In the genomic region with DNA sequence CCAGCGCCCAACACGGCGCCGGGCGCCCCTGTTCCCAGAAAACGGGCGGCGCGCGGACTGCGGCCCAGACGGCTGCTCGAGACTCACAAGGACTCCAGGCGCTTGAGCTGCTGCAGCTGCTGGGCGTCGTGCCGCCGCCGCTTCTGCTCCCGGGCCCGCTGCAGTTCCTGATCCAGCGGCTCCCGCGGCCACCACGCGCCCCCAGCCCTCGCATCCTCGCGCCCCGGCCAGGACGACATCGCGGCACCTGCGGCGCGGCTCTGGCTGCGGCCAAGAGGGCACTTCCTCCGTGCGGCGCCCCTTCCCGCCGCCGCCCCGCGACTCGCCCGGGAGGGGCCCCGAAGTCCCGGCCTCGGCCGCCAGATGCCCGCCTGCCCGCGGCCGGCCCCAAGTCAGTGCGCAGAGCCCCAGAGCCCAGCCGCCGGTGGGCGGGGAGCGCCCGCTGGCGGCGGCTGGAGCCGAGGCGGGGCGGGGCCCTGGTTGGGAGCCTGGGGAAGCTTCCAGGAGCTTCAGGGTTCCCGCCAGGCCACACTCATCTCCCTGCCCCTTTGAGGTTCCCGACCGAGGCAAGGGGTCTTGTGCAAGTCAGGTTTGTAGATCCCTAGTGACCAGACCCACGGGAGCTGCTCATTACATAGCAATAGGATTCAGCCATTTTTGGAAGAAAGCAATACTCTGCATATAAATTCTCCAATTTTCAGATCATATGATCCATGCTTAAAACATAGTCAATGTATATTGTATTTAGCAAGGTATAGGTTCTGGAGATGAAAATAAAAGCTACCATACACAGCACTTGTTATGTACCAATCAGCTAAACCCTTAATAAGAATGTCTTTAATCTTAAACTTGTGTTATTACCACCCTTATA, we compare ENCODE assay signal across 8 cellular contexts. TPM values are rescaled to one million over a fixed set of nuclear protein-coding genes. Genes with fewer than 3 reads are reported as not detected.
A peak's percentile ranks its signal among the peaks of the same experiment; 100 is the strongest.
DNase-seq lines count a peak whose midpoint lies in the region; ATAC-seq and TF ChIP-seq lines count a peak whose summit lies in the region.

No MANE protein-coding gene starts in this region.

- H3K4me1 ChIP-seq in skeletal muscle satellite cell (ENCODE audit: control insufficient read depth, insufficient read depth, low read length) = peaks cover under 1% of the 10 kb centered on the region

- H3K36me3 Mint-ChIP-seq in MCF 10A (ENCODE audit: insufficient read depth, unreplicated experiment) = peaks cover 13% of the 10 kb centered on the region

- CTCF ChIA-PET in MCF 10A (lab: Yijun Ruan, JAX) = interaction anchor here (0.6 to 6.2 kb wide), 18 partner anchors 8 to 314 kb away, joined by 3 to 40 read pairs (median 4); partner anchors contain the start of genes FKBP9 and RP9

- POLR2A ChIA-PET in MCF 10A (lab: Yijun Ruan, JAX) = interaction anchor here (0.7 to 7.4 kb wide), 14 partner anchors 9 to 453 kb away, joined by 3 to 107 read pairs (median 5); partner anchors contain the start of genes FKBP9, KBTBD2, LSM5 and NT5C3A

- ATAC-seq in HG02870 (IDR thresholded peaks at IDR 0.05; ENCODE audit: unreplicated experiment) = peak; percentile 75

- H3K4me1 Mint-ChIP-seq in MCF 10A (ENCODE audit: insufficient read depth, unreplicated experiment) = peaks cover 22% of the 10 kb centered on the region

- no peaks in the 10 kb centered on the region for H3K27me3 ChIP-seq in skeletal muscle satellite cell (ENCODE audit: control insufficient read depth, insufficient read depth, low read length)

- no peaks in the 10 kb centered on the region for H3K36me3 ChIP-seq in skeletal muscle satellite cell (ENCODE audit: insufficient read depth, low read length)

- H3K27me3 Mint-ChIP-seq in MCF 10A (ENCODE audit: insufficient read depth, unreplicated experiment) = no peaks in the 10 kb centered on the region

- H3K27ac Mint-ChIP-seq in MCF 10A (ENCODE audit: low read depth, unreplicated experiment) = peak overlapping the region; percentile 83

- peak; percentile 62 to 76 for DNase-seq in NCI-H524 (lab: John Stamatoyannopoulos, UW)
- DNase-seq in NCI-H524 treated with DMSO at 0.1 percent for 48 hours (lab: John Stamatoyannopoulos, UW) = no peak
- DNase-seq in NCI-H1930 (lab: John Stamatoyannopoulos, UW) = peak; percentile 69 to 74
- DNase-seq in UCSD-AML1 (lab: John Stamatoyannopoulos, UW; ENCODE audit: unreplicated experiment) = peak; percentile 75
- peak; percentile 80 for DNase-seq in MCF 10A (ENCODE audit: unreplicated experiment)

- H3K9me3 ChIP-seq in iPS-18c (ENCODE audit: control insufficient read depth, insufficient read depth, low read length) = peaks cover 3% of the 10 kb centered on the region
- H3K9me3 ChIP-seq in skeletal muscle satellite cell (replicated peaks; ENCODE audit: low read length) = no peaks in the 10 kb centered on the region

- H3K4me3 ChIP-seq in iPS-18c (ENCODE audit: insufficient read depth, low read depth, low read length) (peak overlapping the region; percentile 53), skeletal muscle satellite cell (ENCODE audit: low read length) (peak overlapping the region; percentile 88)

- peaks cover 4% of the 10 kb centered on the region for H3K9me3 Mint-ChIP-seq in MCF 10A (ENCODE audit: unreplicated experiment)

- TF ChIP-seq CTCF in MCF 10A (IDR thresholded peaks at IDR 0.05; ENCODE audit: unreplicated experiment) = peak; percentile 28

- peak overlapping the region; percentile 87 for H3K4me2 ChIP-seq in skeletal muscle satellite cell (ENCODE audit: low read length)

- no TSS peak for BruUV-seq in MCF 10A (replicated peaks; lab: Mats Ljungman, UMichigan)

- H3K9ac ChIP-seq in skeletal muscle satellite cell (ENCODE audit: low read depth, low read length) = peak overlapping the region; percentile 87

- intact Hi-C loops in MCF 10A (cut with micrococcal nuclease) = loop anchor here (1.0 to 10.0 kb wide), 4 partner anchors 50 to 164 kb away; partner anchors contain the start of gene NT5C3A

- H3K4me3 Mint-ChIP-seq in MCF 10A (ENCODE audit: unreplicated experiment) = peak overlapping the region; percentile 85

RNA-seq across cellular contexts. Expression of gene FKBP9, which starts 14.2 kb away (rescaled TPM):
- 111 and 139 TPM in 2 replicates for total RNA-seq in MCF 10A (2022)
- total RNA-seq in skeletal muscle satellite cell (2012; rRNA removed) = 173 and 235 TPM in 2 replicates

RNA-seq across cellular contexts. Expression of gene KBTBD2, which starts 51.5 kb away (rescaled TPM):
- 27.2 and 27.4 TPM in 2 replicates for total RNA-seq in MCF 10A (2022)
- 14.2 and 24.9 TPM in 2 replicates for total RNA-seq in skeletal muscle satellite cell (2012; rRNA removed)
